In genomic region chr7:151806938-151807775, GRCh38 we compare ENCODE assay signal across 14 cellular contexts.
"Had no signal": no experiment of that assay in that cellular context is flagged by ENCODE, and none has a peak within 500 bp of the region (broad histone marks: within the 10 kb centered on the region; RNA-seq: fewer than 3 reads in every experiment).

No MANE protein-coding gene starts in this region.

- ATAC-seq: activated CD8-positive, alpha-beta T cell treated with anti-CD3 and anti-CD28 coated beads for 36 hours; activated T-cell treated with anti-CD3 and anti-CD28 coated beads, Interleukin-2, amount 50 U/mL, for 4 hours; naive thymus-derived CD8-positive, alpha-beta T cell; SK-N-SH treated with all-trans-retinoic acid at 6 μM for 48 hours had no signal

- H3K4me2 ChIP-seq: smooth muscle cell had no signal

- H3K27me3 ChIP-seq: adrenal gland had no signal

- H3K27ac ChIP-seq: adrenal gland, thoracic aorta had no signal

- H3K36me3 ChIP-seq: adrenal gland, thoracic aorta had no signal

- H3K4me3 ChIP-seq: adrenal gland, lung, smooth muscle cell, thoracic aorta had no signal

- DNase-seq: activated B cell treated with CpG ODN at 0.5 μM for 24 hours; activated CD4-positive, alpha-beta T cell treated with anti-CD3 and anti-CD28 coated beads for 48 hours; activated CD8-positive, alpha-beta T cell treated with anti-CD3 and anti-CD28 coated beads for 36 hours; activated effector memory CD4-positive, alpha-beta T cell treated with anti-CD3 and anti-CD28 coated beads, Interleukin-2, amount 50 U/mL, for 16 hours; activated T-cell treated with anti-CD3 and anti-CD28 coated beads, Interleukin-2, amount 50 U/mL, for 4 hours; effector CD4-positive, alpha-beta T cell; immature natural killer cell; naive thymus-derived CD8-positive, alpha-beta T cell; T-helper 1 cell had no signal

- H3K4me1 ChIP-seq: adrenal gland had no signal

- H3K9me3 ChIP-seq: adrenal gland, thoracic aorta had no signal
